ENCODE assay signal across 8 cellular contexts in the genomic region with DNA sequence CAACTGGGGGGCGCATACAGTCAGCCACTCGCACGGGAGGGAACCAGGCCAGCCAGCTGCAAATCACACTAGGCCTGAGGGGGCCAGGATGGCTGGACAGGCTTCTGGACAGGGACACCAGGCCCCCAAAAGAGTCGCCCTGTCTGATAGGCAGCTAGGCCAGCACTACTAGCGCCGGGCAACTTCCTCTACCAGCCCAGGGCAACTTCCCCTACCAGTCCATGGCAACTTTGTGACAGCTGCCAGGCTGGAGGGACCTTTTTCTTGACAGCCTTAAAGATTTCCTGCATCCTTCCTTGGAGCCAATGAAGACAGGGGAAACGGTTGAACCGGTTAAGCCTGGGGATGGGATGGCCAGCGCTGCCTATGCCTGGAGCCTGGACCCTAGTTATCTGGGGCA. TPM values are rescaled to one million over a fixed set of nuclear protein-coding genes. Genes with fewer than 3 reads are reported as not detected.
A peak's percentile ranks its signal among the peaks of the same experiment; 100 is the strongest.
DNase-seq lines count a peak whose midpoint lies in the region; ATAC-seq and TF ChIP-seq lines count a peak whose summit lies in the region.
"Had no signal": no experiment of that assay in that cellular context is flagged by ENCODE, and none has a peak within 500 bp of the region (broad histone marks: within the 10 kb centered on the region; RNA-seq: fewer than 3 reads in every experiment).

No MANE protein-coding gene starts in this region.

- intact Hi-C loops in activated B cell treated with CpG ODN at 0.5 μM for 24 hours (cut with micrococcal nuclease) (loop anchor here (1.0 kb wide), 2 partner anchors 25 to 49 kb away; partner anchors contain the start of gene ALDH4A1), posterior vena cava (cut with DNase I) (loop anchor here in 1 of 2 donors (5.0 kb wide), 1 partner anchor 34 kb away; no protein-coding TSS in a partner anchor)

- DNase-seq in HL-60 (ENCODE audit: low read depth in 1 of 2, low spot score in 1 of 2) (peak in 1 of 2 experiments; percentile 70), activated B cell treated with CpG ODN at 0.5 μM for 24 hours (peak; percentile 65), immature natural killer cell (no peak), NCI-H2227 (lab: John Stamatoyannopoulos, UW; ENCODE audit: unreplicated experiment) (no peak), posterior vena cava (ENCODE audit: low spot score) (no peak)
- DNase-seq: NCI-H510A treated with DMSO at 0.1 percent for 48 hours had no signal

- H3K4me3 ChIP-seq in HL-60 (replicated peaks; ENCODE audit: insufficient read depth, low read length) (no peak overlapping the region), subcutaneous abdominal adipose tissue (ENCODE audit: low read depth in 1 of 5, low read length in 5 of 5) (peak overlapping the region in 2 of 5 donors; percentile 48 to 55)

- H3K27ac Mint-ChIP-seq in activated B cell treated with CpG ODN at 0.5 μM for 24 hours (peak overlapping the region; percentile 98), immature natural killer cell (peak overlapping the region; percentile 99 to 100 (median 99))

- H3K9me3 Mint-ChIP-seq in activated B cell treated with CpG ODN at 0.5 μM for 24 hours, result no peaks in the 10 kb centered on the region
- no peaks in the 10 kb centered on the region for H3K9me3 Mint-ChIP-seq in immature natural killer cell

- ATAC-seq in activated B cell treated with CpG ODN at 0.5 μM for 24 hours (ENCODE audit: low read depth), result peak; percentile 53
- ATAC-seq in HG02884 (IDR thresholded peaks at IDR 0.05; ENCODE audit: unreplicated experiment), result no peak

- TF ChIP-seq CTCF in HL-60 (IDR thresholded peaks at IDR 0.05; ENCODE audit: insufficient read depth, low read length) (no peak), activated B cell treated with CpG ODN at 0.5 μM for 24 hours (IDR thresholded peaks at IDR 0.05) (no peak)

- H3K4me1 ChIP-seq in subcutaneous abdominal adipose tissue (ENCODE audit: control insufficient read depth in 5 of 5, insufficient read depth in 5 of 5, low read length in 5 of 5), result peaks cover 15 to 81% (median 78%) of the 10 kb centered on the region in 5 donors

- CTCF ChIA-PET in activated B cell treated with CpG ODN at 0.5 μM for 24 hours (lab: Charles Lee), result interaction anchor here (1.1 to 12.1 kb wide), 8 partner anchors 11 to 67 kb away, joined by 3 to 190 read pairs (median 6); no protein-coding TSS in a partner anchor

- H3K9me3 ChIP-seq in subcutaneous abdominal adipose tissue (ENCODE audit: control insufficient read depth in 5 of 5, low read length in 5 of 5), result no peaks in the 10 kb centered on the region

- H3K4me3 Mint-ChIP-seq in activated B cell treated with CpG ODN at 0.5 μM for 24 hours (peak overlapping the region; percentile 82), immature natural killer cell (peak overlapping the region; percentile 82 to 93 (median 88))

- no peaks in the 10 kb centered on the region for H3K27me3 Mint-ChIP-seq in activated B cell treated with CpG ODN at 0.5 μM for 24 hours
- peaks cover 31 to 39% (median 38%) of the 10 kb centered on the region in 3 donors for H3K27me3 Mint-ChIP-seq in immature natural killer cell (ENCODE audit: low read depth in 3 of 3)

- H3K36me3 Mint-ChIP-seq in activated B cell treated with CpG ODN at 0.5 μM for 24 hours (ENCODE audit: low read depth), result no peaks in the 10 kb centered on the region
- no peaks in the 10 kb centered on the region for H3K36me3 Mint-ChIP-seq in immature natural killer cell

- POLR2A ChIA-PET in activated B cell treated with CpG ODN at 0.5 μM for 24 hours (lab: Charles Lee), result interaction anchor here (0.6 to 5.1 kb wide), 11 partner anchors 9 to 301 kb away, joined by 3 to 89 read pairs (median 4); partner anchors contain the start of gene ALDH4A1

- H3K4me1 Mint-ChIP-seq in activated B cell treated with CpG ODN at 0.5 μM for 24 hours (peaks cover 89% of the 10 kb centered on the region), immature natural killer cell (peaks cover 89% of the 10 kb centered on the region in 2 donors)

- H3K27ac ChIP-seq in HL-60 (replicated peaks), result peak overlapping the region; percentile 29; the same call in 1 of the 2 replicates
- peak overlapping the region; percentile 94 for H3K27ac ChIP-seq in subcutaneous abdominal adipose tissue (ENCODE audit: low read depth, low read length)

- peaks cover 10% of the 10 kb centered on the region for H3K27me3 ChIP-seq in HL-60 (ENCODE audit: insufficient read depth, poor library complexity, severe bottlenecking)
- H3K27me3 ChIP-seq in subcutaneous abdominal adipose tissue (ENCODE audit: control insufficient read depth in 5 of 5, insufficient read depth in 4 of 5, low read length in 5 of 5), result no peaks in the 10 kb centered on the region

- H3K9ac ChIP-seq in subcutaneous abdominal adipose tissue (ENCODE audit: low read length in 5 of 5), result peak overlapping the region in 4 of 5 donors; percentile 63 to 82 (median 80)

- peaks cover 0 to 3% (median 0%) of the 10 kb centered on the region in 5 donors for H3K36me3 ChIP-seq in subcutaneous abdominal adipose tissue (ENCODE audit: control insufficient read depth in 5 of 5, insufficient read depth in 5 of 5, low read length in 5 of 5)

RNA-seq across cellular contexts. Expression of gene IFFO2, which starts 5.1 kb away (rescaled TPM):
- total RNA-seq in activated B cell treated with CpG ODN at 0.5 μM for 24 hours (13.0 and 13.6 TPM in 2 replicates), posterior vena cava (10 to 100 TPM; 12.1 to 12.2 TPM)
- polyA plus RNA-seq in immature natural killer cell, result 1 to 10 TPM; 1.9 to 3.9 (median 3.2) TPM

RNA-seq across cellular contexts. Expression of gene ALDH4A1, which starts 49.1 kb away (rescaled TPM):
- 6.5 and 7.1 TPM in 2 replicates for total RNA-seq in activated B cell treated with CpG ODN at 0.5 μM for 24 hours
- polyA plus RNA-seq in immature natural killer cell, result 1 to 10 TPM; 1.7 to 6.7 (median 3.8) TPM
- total RNA-seq in posterior vena cava, result 10 to 100 TPM in 1 of 2 donors, 1 to 10 TPM in 1; 8.5 to 17.0 TPM
